In the genomic region with DNA sequence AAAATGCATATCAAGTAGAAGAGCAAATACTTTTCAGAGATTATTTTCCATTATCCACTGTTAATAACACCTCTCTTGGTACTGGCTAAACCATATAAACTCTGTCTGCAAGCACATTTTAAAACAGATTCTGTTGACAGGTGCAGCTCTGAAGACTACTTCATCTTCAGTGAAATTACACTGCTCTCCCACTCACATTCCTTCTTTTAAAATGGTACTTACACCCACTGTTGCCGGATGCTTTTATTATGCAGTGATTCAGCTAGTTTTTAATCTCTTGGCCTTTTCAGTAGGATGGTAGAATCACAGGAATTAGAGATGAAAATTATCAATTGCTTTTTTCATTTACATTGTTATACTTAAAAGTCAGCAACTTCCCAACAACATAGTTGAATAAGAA, we compare ENCODE assay signal across 31 cellular contexts.
"Had no signal": no experiment of that assay in that cellular context is flagged by ENCODE, and none has a peak within 500 bp of the region (broad histone marks: within the 10 kb centered on the region; RNA-seq: fewer than 3 reads in every experiment).

No MANE protein-coding gene starts in this region.

- H3K4me3 ChIP-seq: PC-9 had no signal

- H3K36me3 ChIP-seq: brain microvascular endothelial cell, WERI-Rb-1 had no signal

- H3K4me1 Mint-ChIP-seq: activated CD4-positive, alpha-beta memory T cell treated with anti-CD3 and anti-CD28 coated beads, Interleukin-2, amount 10 ng/mL, durations not matched to agents 7 days and 5 days; activated CD8-positive, alpha-beta memory T cell treated with anti-CD3 and anti-CD28 coated beads, Interleukin-2, amount 10 ng/mL, durations not matched to agents 7 days and 5 days; activated naive CD4-positive, alpha-beta T cell treated with anti-CD3 and anti-CD28 coated beads, Interleukin-2, amount 10 ng/mL, durations not matched to agents 7 days and 5 days; activated naive CD8-positive, alpha-beta T cell treated with anti-CD3 and anti-CD28 coated beads, Interleukin-2, amount 50 U/mL, for 24 hours had no signal

- DNase-seq: activated CD4-positive, alpha-beta memory T cell treated with anti-CD3 and anti-CD28 coated beads, Interleukin-2, amount 10 ng/mL, durations not matched to agents 7 days and 5 days; activated CD4-positive, alpha-beta T cell treated with anti-CD3 and anti-CD28 coated beads for 1 hour; activated CD4-positive, alpha-beta T cell treated with anti-CD3 and anti-CD28 coated beads for 48 hours; activated CD4-positive, CD25-positive, alpha-beta regulatory T cell; activated CD8-positive, alpha-beta memory T cell treated with anti-CD3 and anti-CD28 coated beads for 24 hours; activated CD8-positive, alpha-beta memory T cell treated with anti-CD3 and anti-CD28 coated beads, Interleukin-2, amount 10 ng/mL, durations not matched to agents 7 days and 5 days; activated CD8-positive, alpha-beta memory T cell treated with anti-CD3 and anti-CD28 coated beads, Interleukin-2, amount 50 U/mL, for 48 hours; activated effector memory CD4-positive, alpha-beta T cell treated with Interleukin-2 at 50 U/mL for 16 hours; activated naive CD4-positive, alpha-beta T cell treated with anti-CD3 and anti-CD28 coated beads, Interleukin-2, amount 10 ng/mL, durations not matched to agents 7 days and 5 days; activated naive CD8-positive, alpha-beta T cell treated with anti-CD3 and anti-CD28 coated beads, Interleukin-2, amount 50 U/mL, for 24 hours; activated T-cell treated with anti-CD3 and anti-CD28 coated beads, Interleukin-2, amount 50 U/mL, for 48 hours; brain microvascular endothelial cell; central memory CD4-positive, alpha-beta T cell; MM.1S; MV-4-11; NCI-H1092; NCI-H1436 treated with DMSO at 0.1 percent for 48 hours; NCI-H1694 treated with DMSO at 0.1 percent for 48 hours; NCI-H2029; NCI-H2107; NCI-H345; NCI-H524 treated with DMSO at 0.1 percent for 48 hours; PC-9; Right ventricle myocardium superior; SW 1271; T-helper 1 cell; T-helper 2 cell; T-helper 9 cell; WERI-Rb-1 had no signal

- H3K27me3 Mint-ChIP-seq: activated CD4-positive, alpha-beta memory T cell treated with anti-CD3 and anti-CD28 coated beads, Interleukin-2, amount 10 ng/mL, durations not matched to agents 7 days and 5 days; activated CD8-positive, alpha-beta memory T cell treated with anti-CD3 and anti-CD28 coated beads, Interleukin-2, amount 10 ng/mL, durations not matched to agents 7 days and 5 days; activated naive CD4-positive, alpha-beta T cell treated with anti-CD3 and anti-CD28 coated beads, Interleukin-2, amount 10 ng/mL, durations not matched to agents 7 days and 5 days; activated naive CD8-positive, alpha-beta T cell; activated naive CD8-positive, alpha-beta T cell treated with anti-CD3 and anti-CD28 coated beads, Interleukin-2, amount 50 U/mL, for 24 hours had no signal

- H3K36me3 Mint-ChIP-seq: activated CD8-positive, alpha-beta memory T cell treated with anti-CD3 and anti-CD28 coated beads, Interleukin-2, amount 10 ng/mL, durations not matched to agents 7 days and 5 days; activated naive CD4-positive, alpha-beta T cell treated with anti-CD3 and anti-CD28 coated beads, Interleukin-2, amount 10 ng/mL, durations not matched to agents 7 days and 5 days; activated naive CD8-positive, alpha-beta T cell had no signal

- H3K27ac Mint-ChIP-seq: activated CD4-positive, alpha-beta memory T cell treated with anti-CD3 and anti-CD28 coated beads, Interleukin-2, amount 10 ng/mL, durations not matched to agents 7 days and 5 days; activated CD8-positive, alpha-beta memory T cell treated with anti-CD3 and anti-CD28 coated beads, Interleukin-2, amount 10 ng/mL, durations not matched to agents 7 days and 5 days; activated naive CD4-positive, alpha-beta T cell treated with anti-CD3 and anti-CD28 coated beads, Interleukin-2, amount 10 ng/mL, durations not matched to agents 7 days and 5 days; activated naive CD8-positive, alpha-beta T cell; activated naive CD8-positive, alpha-beta T cell treated with anti-CD3 and anti-CD28 coated beads, Interleukin-2, amount 50 U/mL, for 24 hours had no signal

- H3K27me3 ChIP-seq: brain microvascular endothelial cell had no signal

- ATAC-seq: activated CD8-positive, alpha-beta memory T cell treated with anti-CD3 and anti-CD28 coated beads, Interleukin-2, amount 10 ng/mL, durations not matched to agents 7 days and 5 days; activated naive CD8-positive, alpha-beta T cell treated with anti-CD3 and anti-CD28 coated beads, Interleukin-2, amount 50 U/mL, for 24 hours had no signal

- H3K9me3 Mint-ChIP-seq: activated CD4-positive, alpha-beta memory T cell treated with anti-CD3 and anti-CD28 coated beads, Interleukin-2, amount 10 ng/mL, durations not matched to agents 7 days and 5 days; activated naive CD4-positive, alpha-beta T cell treated with anti-CD3 and anti-CD28 coated beads, Interleukin-2, amount 10 ng/mL, durations not matched to agents 7 days and 5 days had no signal

- H3K4me3 Mint-ChIP-seq: activated CD4-positive, alpha-beta memory T cell treated with anti-CD3 and anti-CD28 coated beads, Interleukin-2, amount 10 ng/mL, durations not matched to agents 7 days and 5 days; activated CD8-positive, alpha-beta memory T cell treated with anti-CD3 and anti-CD28 coated beads, Interleukin-2, amount 10 ng/mL, durations not matched to agents 7 days and 5 days; activated naive CD4-positive, alpha-beta T cell treated with anti-CD3 and anti-CD28 coated beads, Interleukin-2, amount 10 ng/mL, durations not matched to agents 7 days and 5 days; activated naive CD8-positive, alpha-beta T cell; activated naive CD8-positive, alpha-beta T cell treated with anti-CD3 and anti-CD28 coated beads, Interleukin-2, amount 50 U/mL, for 24 hours had no signal

- H3K27ac ChIP-seq: brain microvascular endothelial cell, KMS-11, PC-9, WERI-Rb-1 had no signal
